1 cellular context compared by ENCODE assay signal in genomic region chr1:167221804-167222610, GRCh38.
TF ChIP-seq lines count a peak whose summit lies in the region.

No MANE protein-coding gene starts in this region.

TF ChIP-seq in HepG2, 621 proteins besides CTCF, POLR2A, EP300 and RAD21 (continued from another document and continues in another):
- TF ChIP-seq FOXC1 (CRISPR knock-in tag; IDR thresholded peaks at IDR 0.05; ENCODE audit: borderline replicate concordance), result 0 out of 2 replicates have a peak, but pooled peaks have one; percentile 30
- no peak for TF ChIP-seq ZNF414 (CRISPR knock-in tag; IDR thresholded peaks at IDR 0.05)
- TF ChIP-seq ETV6 (CRISPR knock-in tag; conservative IDR thresholded peaks at IDR 0.05), result no peak
- no peak for TF ChIP-seq ZNF18 (CRISPR knock-in tag; IDR thresholded peaks at IDR 0.05; ENCODE audit: insufficient replicate concordance)
- 0 out of 2 replicates have a peak, but pooled peaks have one; percentile 17 for TF ChIP-seq FOSL2 (CRISPR knock-in tag; IDR thresholded peaks at IDR 0.05)
- peak; percentile 59; the same call in 1 of the 2 replicates for TF ChIP-seq ZBTB2 (CRISPR knock-in tag; IDR thresholded peaks at IDR 0.05; ENCODE audit: low read depth)
- TF ChIP-seq ZNF556 (CRISPR knock-in tag; IDR thresholded peaks at IDR 0.05; ENCODE audit: borderline replicate concordance), result peak; percentile 26; the same call in 1 of the 2 replicates
- no peak for TF ChIP-seq CCAR2 (optimal IDR thresholded peaks at IDR 0.05; ENCODE audit: low read depth, low read length)
- TF ChIP-seq ARNTL (CRISPR knock-in tag; IDR thresholded peaks at IDR 0.05), result peak; percentile 56; the same call in 1 of the 2 replicates
- TF ChIP-seq GATAD1 (CRISPR knock-in tag; IDR thresholded peaks at IDR 0.05), result 0 out of 2 replicates have a peak, but pooled peaks have one; percentile 22
- no peak for TF ChIP-seq PBX2 (CRISPR knock-in tag; IDR thresholded peaks at IDR 0.05)
- TF ChIP-seq FOXK2 (IDR thresholded peaks at IDR 0.05), result peak; percentile 95
- TF ChIP-seq CBFB (CRISPR knock-in tag; IDR thresholded peaks at IDR 0.05), result no peak
- peak; percentile 79 for TF ChIP-seq PHF8 (CRISPR knock-in tag; IDR thresholded peaks at IDR 0.05)
- peak; percentile 62; the same call in 1 of the 2 replicates for TF ChIP-seq MYC (CRISPR knock-in tag; IDR thresholded peaks at IDR 0.05; ENCODE audit: borderline replicate concordance)
- no peak for TF ChIP-seq ZBTB40 (IDR thresholded peaks at IDR 0.05)
- no peak for TF ChIP-seq ZBTB40 (CRISPR knock-in tag; IDR thresholded peaks at IDR 0.05)
- 0 out of 2 replicates have a peak, but pooled peaks have one; percentile 25 for TF ChIP-seq TGIF2 (CRISPR knock-in tag; IDR thresholded peaks at IDR 0.05)
- no peak for TF ChIP-seq REST (IDR thresholded peaks at IDR 0.05; ENCODE audit: borderline replicate concordance in 1 of 2, low read depth in 1 of 2, low read length in 2 of 2)
- no peak for TF ChIP-seq HMG20A (CRISPR knock-in tag; IDR thresholded peaks at IDR 0.05; ENCODE audit: borderline replicate concordance)
- TF ChIP-seq RFX3 (CRISPR knock-in tag; IDR thresholded peaks at IDR 0.05), result no peak
- TF ChIP-seq GZF1 (CRISPR knock-in tag; IDR thresholded peaks at IDR 0.05), result no peak
- peak; percentile 53; the same call in 1 of the 2 replicates for TF ChIP-seq KMT2B (CRISPR knock-in tag; IDR thresholded peaks at IDR 0.05)
- no peak for TF ChIP-seq ARNT (IDR thresholded peaks at IDR 0.05)
- TF ChIP-seq NR2F6 (IDR thresholded peaks at IDR 0.05), result no peak
- peak; percentile 32; the same call in 1 of the 2 replicates for TF ChIP-seq NR2F6 (CRISPR knock-in tag; IDR thresholded peaks at IDR 0.05)
- peak; percentile 35; the same call in 1 of the 2 replicates for TF ChIP-seq ZNF232 (CRISPR knock-in tag; IDR thresholded peaks at IDR 0.05; ENCODE audit: borderline replicate concordance)
- 0 out of 2 replicates have a peak, but pooled peaks have one; percentile 62 for TF ChIP-seq PRDM10 (CRISPR knock-in tag; IDR thresholded peaks at IDR 0.05; ENCODE audit: low read depth)
- no peak for TF ChIP-seq ATF6 (CRISPR knock-in tag; conservative IDR thresholded peaks at IDR 0.05)
- TF ChIP-seq POLR2G (IDR thresholded peaks at IDR 0.05; ENCODE audit: low read depth, low read length), result peak; percentile 77
